ENCODE assay signal across 1 cellular context in genomic region chr9:87516222-87516930, GRCh38.
TF ChIP-seq lines count a peak whose summit lies in the region.

No MANE protein-coding gene starts in this region.

TF ChIP-seq in K562, 482 proteins besides CTCF, POLR2A, EP300 and RAD21 (continued from another document and continues in another):
- TF ChIP-seq LEF1 (IDR thresholded peaks at IDR 0.05) = peak; percentile 77; the same call in 1 of the 2 replicates
- TF ChIP-seq SIX5 (IDR thresholded peaks at IDR 0.05; ENCODE audit: borderline replicate concordance in 1 of 2, insufficient read depth in 1 of 2, low read depth in 1 of 2, low read length in 2 of 2) = no peak
- peak; percentile 45; the same call in 1 of the 2 replicates for TF ChIP-seq CREM (IDR thresholded peaks at IDR 0.05; ENCODE audit: low read depth)
- no peak for TF ChIP-seq RREB1 (CRISPR knock-in tag; IDR thresholded peaks at IDR 0.05)
- TF ChIP-seq UBTF (IDR thresholded peaks at IDR 0.05; ENCODE audit: borderline replicate concordance in 1 of 2, low read depth in 2 of 2, low read length in 2 of 2) = peak in 1 of 2 experiments; percentile 54; a peak in 1 of 4 replicates
- no peak for TF ChIP-seq BCL6 (CRISPR knock-in tag; IDR thresholded peaks at IDR 0.05)
- no peak for TF ChIP-seq DDX20 (tag; IDR thresholded peaks at IDR 0.05; ENCODE audit: low read depth)
- TF ChIP-seq TAL1 (IDR thresholded peaks at IDR 0.05) = peak; percentile 74
- TF ChIP-seq SMAD4 (CRISPR knock-in tag; conservative IDR thresholded peaks at IDR 0.05) = peak; percentile 37; the same call in 1 of the 2 replicates
- no peak for TF ChIP-seq EZH2 (IDR thresholded peaks at IDR 0.05; ENCODE audit: borderline replicate concordance, low read depth, low read length)
- TF ChIP-seq ARID3A (IDR thresholded peaks at IDR 0.05; ENCODE audit: borderline replicate concordance, low read depth, low read length) = no peak
- TF ChIP-seq HLTF (IDR thresholded peaks at IDR 0.05) = no peak
- TF ChIP-seq LARP7 (IDR thresholded peaks at IDR 0.05) = no peak
- TF ChIP-seq ZNF384 (IDR thresholded peaks at IDR 0.05; ENCODE audit: low read depth, low read length) = peak; percentile 44; the same call in 1 of the 2 replicates
- TF ChIP-seq TRIM24 (IDR thresholded peaks at IDR 0.05) = peak; percentile 63 to 73; a peak in 3 of 4 replicates
- no peak for TF ChIP-seq RBFOX2 (IDR thresholded peaks at IDR 0.05; ENCODE audit: low read depth, low read length)
- no peak for TF ChIP-seq CREB5 (CRISPR knock-in tag; IDR thresholded peaks at IDR 0.05)
- no peak for TF ChIP-seq ELK3 (CRISPR knock-in tag; IDR thresholded peaks at IDR 0.05)
- TF ChIP-seq MNT (conservative IDR thresholded peaks at IDR 0.05) = peak in 1 of 2 experiments; percentile 41; a peak in 1 of 4 replicates
- no peak for TF ChIP-seq NUFIP1 (IDR thresholded peaks at IDR 0.05; ENCODE audit: partially characterized antibody)
- TF ChIP-seq CTBP1 (IDR thresholded peaks at IDR 0.05; ENCODE audit: borderline replicate concordance) = peak; percentile 64; the same call in 1 of the 2 replicates
- TF ChIP-seq ZBTB33 (CRISPR knock-in tag; IDR thresholded peaks at IDR 0.05) = no peak
- no peak for TF ChIP-seq STAT5B (CRISPR knock-in tag; IDR thresholded peaks at IDR 0.05)
- no peak for TF ChIP-seq SIN3A (IDR thresholded peaks at IDR 0.05; ENCODE audit: borderline replicate concordance in 2 of 2, control insufficient read depth in 1 of 2, low read depth in 2 of 2, low read length in 2 of 2)
- TF ChIP-seq FOXM1 (IDR thresholded peaks at IDR 0.05; ENCODE audit: low read depth) = peak; percentile 30; the same call in 1 of the 2 replicates
- no peak for TF ChIP-seq FOXM1 (CRISPR knock-in tag; IDR thresholded peaks at IDR 0.05; ENCODE audit: low read depth)
- peak; percentile 95 for TF ChIP-seq CBFA2T3 (IDR thresholded peaks at IDR 0.05)
- TF ChIP-seq NFXL1 (CRISPR knock-in tag; IDR thresholded peaks at IDR 0.05) = no peak
- TF ChIP-seq ZBTB26 (CRISPR knock-in tag; IDR thresholded peaks at IDR 0.05) = no peak
- TF ChIP-seq TOE1 (IDR thresholded peaks at IDR 0.05; ENCODE audit: borderline replicate concordance) = 0 out of 2 replicates have a peak, but pooled peaks have one; percentile 24
- TF ChIP-seq TOE1 (CRISPR knock-in tag; IDR thresholded peaks at IDR 0.05; ENCODE audit: borderline replicate concordance, low read depth) = no peak
- no peak for TF ChIP-seq GTF2A2 (tag; IDR thresholded peaks at IDR 0.05)
- peak; percentile 59; the same call in 1 of the 2 replicates for TF ChIP-seq MYC (IDR thresholded peaks at IDR 0.05; ENCODE audit: low read depth, low read length)
- TF ChIP-seq MYC (CRISPR knock-in tag; IDR thresholded peaks at IDR 0.05; ENCODE audit: borderline replicate concordance, low read depth) = no peak
- TF ChIP-seq TFAP4 (CRISPR knock-in tag; IDR thresholded peaks at IDR 0.05; ENCODE audit: borderline replicate concordance) = no peak
- TF ChIP-seq ARID1B (IDR thresholded peaks at IDR 0.05) = peak; percentile 91
- TF ChIP-seq SMARCC2 (IDR thresholded peaks at IDR 0.05; ENCODE audit: low read depth) = peak; percentile 76
- no peak for TF ChIP-seq NKRF (IDR thresholded peaks at IDR 0.05; ENCODE audit: borderline replicate concordance)
